In the genomic region with DNA sequence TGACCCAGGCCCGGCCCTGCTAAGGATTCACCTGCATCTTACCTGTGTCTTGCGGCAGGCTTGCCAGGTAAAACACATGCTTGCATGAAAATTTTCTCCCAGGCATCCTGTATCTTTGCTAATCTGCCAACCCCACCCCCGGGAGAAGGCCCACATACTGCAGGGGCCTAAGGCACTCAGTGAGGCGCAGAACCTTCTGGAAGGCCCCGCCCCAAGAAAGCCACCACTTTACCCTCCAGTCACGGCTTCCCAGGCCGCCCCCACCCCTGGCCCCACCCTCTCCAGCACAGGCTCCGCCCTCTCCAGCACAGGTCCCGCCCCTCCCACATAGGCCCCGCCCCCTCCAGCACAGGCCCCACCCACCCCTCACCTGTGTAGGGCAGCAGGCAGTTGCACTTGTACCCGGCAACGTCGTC, we compare ENCODE assay signal across 9 cellular contexts. TPM values are rescaled to one million over a fixed set of nuclear protein-coding genes. Genes with fewer than 3 reads are reported as not detected.
DNase-seq lines count a peak whose midpoint lies in the region; ATAC-seq and TF ChIP-seq lines count a peak whose summit lies in the region.
"Had no signal": no experiment of that assay in that cellular context is flagged by ENCODE, and none has a peak within 500 bp of the region (broad histone marks: within the 10 kb centered on the region; RNA-seq: fewer than 3 reads in every experiment).

No MANE protein-coding gene starts in this region.

- WGBS in ectodermal cell, 2 experiments = 91 to 94% methylated on average over 9 to 13 of the region's 13 CpGs

- POLR2A ChIA-PET in RWPE1 (lab: Yijun Ruan, JAX; ENCODE audit: low non-redundant PET) = no interaction called here

- no peak overlapping the region for H3K4me3 ChIP-seq in CD4-positive, CD25-positive, alpha-beta regulatory T cell (ENCODE audit: low read depth, low read length)
- H3K4me3 ChIP-seq in ectodermal cell (ENCODE audit: insufficient read depth, low read depth, low read length) (no peak overlapping the region), parathyroid adenoma (ENCODE audit: low read depth, low read length) (no peak overlapping the region)

- peak; percentile 29 to 44 for ATAC-seq in CD4-positive, CD25-positive, alpha-beta regulatory T cell (ENCODE audit: low read depth in 2 of 2)

- H3K27ac Mint-ChIP-seq in CD4-positive, CD25-positive, alpha-beta regulatory T cell = no peak overlapping the region

- H3K9me3 Mint-ChIP-seq in CD4-positive, CD25-positive, alpha-beta regulatory T cell = no peaks in the 10 kb centered on the region

- H3K79me2 ChIP-seq in parathyroid adenoma = no peaks in the 10 kb centered on the region

- H3K27me3 ChIP-seq in CD4-positive, CD25-positive, alpha-beta regulatory T cell (ENCODE audit: control insufficient read depth, insufficient read depth, low read length) = no peaks in the 10 kb centered on the region
- H3K27me3 ChIP-seq in ectodermal cell (ENCODE audit: control insufficient read depth, insufficient read depth, low read length, poor library complexity, severe bottlenecking) (no peaks in the 10 kb centered on the region), parathyroid adenoma (ENCODE audit: control insufficient read depth, insufficient read depth, low read length) (no peaks in the 10 kb centered on the region)

- peaks cover 62% of the 10 kb centered on the region for H3K36me3 ChIP-seq in CD4-positive, CD25-positive, alpha-beta regulatory T cell (ENCODE audit: control insufficient read depth, insufficient read depth, low read length)
- peaks cover 48% of the 10 kb centered on the region for H3K36me3 ChIP-seq in ectodermal cell (ENCODE audit: control insufficient read depth, insufficient read depth, low read length)
- no peaks in the 10 kb centered on the region for H3K36me3 ChIP-seq in parathyroid adenoma (ENCODE audit: control insufficient read depth, insufficient read depth, low read length)

- H3K4me1 ChIP-seq in CD4-positive, CD25-positive, alpha-beta regulatory T cell (ENCODE audit: control insufficient read depth, insufficient read depth, low read length, poor library complexity, severe bottlenecking) = no peaks in the 10 kb centered on the region
- no peaks in the 10 kb centered on the region for H3K4me1 ChIP-seq in ectodermal cell (ENCODE audit: control insufficient read depth, insufficient read depth, low read length)
- H3K4me1 ChIP-seq in parathyroid adenoma = no peaks in the 10 kb centered on the region

- no peak for TF ChIP-seq POLR2A in erythroblast (IDR thresholded peaks at IDR 0.05; ENCODE audit: low read length)

- H3K4me1 Mint-ChIP-seq in CD4-positive, CD25-positive, alpha-beta regulatory T cell = no peaks in the 10 kb centered on the region

- no peaks in the 10 kb centered on the region for H3K36me3 Mint-ChIP-seq in CD4-positive, CD25-positive, alpha-beta regulatory T cell

- no peak for DNase-seq in CD4-positive, CD25-positive, alpha-beta regulatory T cell
- DNase-seq in RWPE1 (ENCODE audit: low spot score) (peak; percentile 92), erythroblast (lab: John Stamatoyannopoulos, UW) (no peak), NCI-H774 (lab: John Stamatoyannopoulos, UW) (no peak), putamen (ENCODE audit: low spot score) (no peak), dedifferentiated amniotic fluid mesenchymal stem cell (ENCODE audit: extremely low spot score) (no peak)
- DNase-seq: NCI-H1436 treated with DMSO at 0.1 percent for 48 hours had no signal

- no peak overlapping the region for H3K4me3 Mint-ChIP-seq in CD4-positive, CD25-positive, alpha-beta regulatory T cell

- H3K27ac ChIP-seq in CD4-positive, CD25-positive, alpha-beta regulatory T cell (ENCODE audit: insufficient read depth, low read length, poor library complexity, severe bottlenecking) = no peak overlapping the region
- H3K27ac ChIP-seq in RWPE1 = peak overlapping the region; percentile 40
- H3K27ac ChIP-seq in ectodermal cell (ENCODE audit: insufficient read depth, low read depth, low read length, poor library complexity, severe bottlenecking) = peak overlapping the region; percentile 70
- H3K27ac ChIP-seq in parathyroid adenoma = peak overlapping the region; percentile 74

- CTCF ChIA-PET in RWPE1 (lab: Yijun Ruan, JAX) = interaction anchor here (0.9 to 1.1 kb wide), 2 partner anchors 12 to 28 kb away, joined by 4 to 5 read pairs; no protein-coding TSS in a partner anchor

- H3K9me3 ChIP-seq in CD4-positive, CD25-positive, alpha-beta regulatory T cell (ENCODE audit: control insufficient read depth in 2 of 2, low read length in 2 of 2) = no peaks in the 10 kb centered on the region
- H3K9me3 ChIP-seq in ectodermal cell (ENCODE audit: control insufficient read depth, low read length) (no peaks in the 10 kb centered on the region), parathyroid adenoma (ENCODE audit: control insufficient read depth, low read length) (no peaks in the 10 kb centered on the region)

- TF ChIP-seq CTCF in RWPE1 (conservative IDR thresholded peaks at IDR 0.05; ENCODE audit: low read depth) = no peak
- no peak for TF ChIP-seq CTCF in parathyroid adenoma (IDR thresholded peaks at IDR 0.05)

- no peak overlapping the region for H3K4me2 ChIP-seq in parathyroid adenoma (ENCODE audit: low read length)

- H2AFZ ChIP-seq in parathyroid adenoma = no peak overlapping the region

- no peak overlapping the region for H3K9ac ChIP-seq in parathyroid adenoma

- H3K27me3 Mint-ChIP-seq in CD4-positive, CD25-positive, alpha-beta regulatory T cell = no peaks in the 10 kb centered on the region

RNA-seq across cellular contexts. Expression of gene SEC16A, which starts 29.8 kb away (rescaled TPM):
- 74.4 TPM for total RNA-seq in CD4-positive, CD25-positive, alpha-beta regulatory T cell
- polyA plus RNA-seq in CD4-positive, CD25-positive, alpha-beta regulatory T cell = 10 to 100 TPM; 17.7 to 22.7 (median 21.1) TPM
- 42.6 TPM for polyA plus RNA-seq in ectodermal cell (2013, experiment 1 of 4)
- polyA plus RNA-seq in ectodermal cell (2013, experiment 2 of 4) = 50.8 TPM
- polyA plus RNA-seq in ectodermal cell (2013, experiment 3 of 4) = 32.5 TPM
- polyA plus RNA-seq in ectodermal cell (2013, experiment 4 of 4) = 40.2 TPM

RNA-seq across cellular contexts. Expression of gene NOTCH1, which starts 33.2 kb away (rescaled TPM):
- 52.3 TPM for total RNA-seq in CD4-positive, CD25-positive, alpha-beta regulatory T cell
- polyA plus RNA-seq in CD4-positive, CD25-positive, alpha-beta regulatory T cell = 1 to 10 TPM; 1.2 to 1.7 (median 1.5) TPM
- 24.9 TPM for polyA plus RNA-seq in ectodermal cell (2013, experiment 1 of 4)
- 32.4 TPM for polyA plus RNA-seq in ectodermal cell (2013, experiment 2 of 4)
- polyA plus RNA-seq in ectodermal cell (2013, experiment 3 of 4) = 24.0 TPM
- polyA plus RNA-seq in ectodermal cell (2013, experiment 4 of 4) = 28.5 TPM
